In genomic region chr18:45221363-45221762, GRCh38 we compare ENCODE assay signal across 21 cellular contexts.
DNase-seq lines count a peak whose midpoint lies in the region; FAIRE-seq and TF ChIP-seq lines count a peak whose summit lies in the region.
"Had no signal": no experiment of that assay in that cellular context is flagged by ENCODE, and none has a peak within 500 bp of the region (broad histone marks: within the 10 kb centered on the region; RNA-seq: fewer than 3 reads in every experiment).

No MANE protein-coding gene starts in this region.

- H3K4ac ChIP-seq in mesenchymal stem cell (ENCODE audit: low read depth in 1 of 2, low read length in 2 of 2) = no peak overlapping the region

- H3K9ac ChIP-seq in mesenchymal stem cell (ENCODE audit: low read length) = no peak overlapping the region
- no peak overlapping the region for H3K9ac ChIP-seq in MM.1S (ENCODE audit: low read length)

- no peak overlapping the region for H3K23ac ChIP-seq in mesenchymal stem cell (ENCODE audit: low read length in 2 of 2)

- H3K4me1 ChIP-seq in mesenchymal stem cell (ENCODE audit: control insufficient read depth, insufficient read depth, low read depth, low read length) = no peaks in the 10 kb centered on the region
- 0 out of 2 replicates have a peak, but pooled peaks cover 4% of the 10 kb centered on the region for H3K4me1 ChIP-seq in MM.1S (ENCODE audit: low read length)
- H3K4me1 ChIP-seq: right atrium auricular region had no signal

- H3K4me2 ChIP-seq in mesenchymal stem cell (ENCODE audit: low read length, poor library complexity, severe bottlenecking) = no peak overlapping the region
- no peak overlapping the region for H3K4me2 ChIP-seq in MM.1S (ENCODE audit: low read depth, low read length)

- WGBS in mesenchymal stem cell = 76% methylated on average over 5 of the region's 5 CpGs

- H2BK15ac ChIP-seq in mesenchymal stem cell (ENCODE audit: low read depth, poor library complexity, severe bottlenecking) = no peak overlapping the region

- H3K79me2 ChIP-seq in MM.1S (ENCODE audit: low read length) = no peaks in the 10 kb centered on the region

- no peak overlapping the region for H4K8ac ChIP-seq in mesenchymal stem cell (ENCODE audit: low read length)

- H3K27ac ChIP-seq in mesenchymal stem cell (ENCODE audit: low read length, poor library complexity, severe bottlenecking) (no peak overlapping the region), MM.1S (ENCODE audit: low read length) (no peak overlapping the region)
- H3K27ac ChIP-seq: neutrophil, right atrium auricular region, tibial artery had no signal

- H3K79me1 ChIP-seq in mesenchymal stem cell (replicated peaks; ENCODE audit: low read length, poor library complexity, severe bottlenecking) = no peaks in the 10 kb centered on the region

- H3K4me3 ChIP-seq in AG09309 (ENCODE audit: control insufficient read depth, low read depth, low read length) (no peak overlapping the region), bronchial epithelial cell (ENCODE audit: low read depth, low read length) (no peak overlapping the region), mesenchymal stem cell (ENCODE audit: insufficient read depth in 1 of 2, low read depth in 1 of 2, low read length in 2 of 2) (no peak overlapping the region), MM.1S (ENCODE audit: low read length) (no peak overlapping the region)
- H3K4me3 ChIP-seq: right atrium auricular region, tibial artery had no signal

- H2BK120ac ChIP-seq in mesenchymal stem cell (ENCODE audit: low read depth, low read length) = no peak overlapping the region

- H2AFZ ChIP-seq in mesenchymal stem cell (ENCODE audit: low read depth, low read length) = no peak overlapping the region
- no peak overlapping the region for H2AFZ ChIP-seq in MM.1S (ENCODE audit: low read length)

- no peak overlapping the region for H3K18ac ChIP-seq in mesenchymal stem cell (ENCODE audit: low read depth in 1 of 2, low read length in 2 of 2)

- H3K9me3 ChIP-seq in mesenchymal stem cell (ENCODE audit: control insufficient read depth, low read length) = no peaks in the 10 kb centered on the region
- no peaks in the 10 kb centered on the region for H3K9me3 ChIP-seq in MM.1S (replicated peaks; ENCODE audit: insufficient read depth, low read length)
- H3K9me3 ChIP-seq: neutrophil, right atrium auricular region, tibial artery had no signal

- no peak overlapping the region for H2AK5ac ChIP-seq in mesenchymal stem cell (ENCODE audit: low read length, severe bottlenecking)

- no peaks in the 10 kb centered on the region for H3K27me3 ChIP-seq in bronchial epithelial cell (ENCODE audit: control insufficient read depth, insufficient read depth, low read length)
- no peaks in the 10 kb centered on the region for H3K27me3 ChIP-seq in mesenchymal stem cell (ENCODE audit: control insufficient read depth in 1 of 2, insufficient read depth in 1 of 2, low read length in 2 of 2)
- no peaks in the 10 kb centered on the region for H3K27me3 ChIP-seq in MM.1S (replicated peaks; ENCODE audit: insufficient read depth, low read length)
- H3K27me3 ChIP-seq: neutrophil, right atrium auricular region, tibial artery had no signal

- H3K36me3 ChIP-seq in bronchial epithelial cell (ENCODE audit: control insufficient read depth, insufficient read depth, low read length) = no peaks in the 10 kb centered on the region
- no peaks in the 10 kb centered on the region for H3K36me3 ChIP-seq in mesenchymal stem cell (ENCODE audit: control insufficient read depth in 1 of 2, insufficient read depth in 2 of 2, low read depth in 1 of 2, low read length in 2 of 2)
- no peaks in the 10 kb centered on the region for H3K36me3 ChIP-seq in MM.1S (replicated peaks; ENCODE audit: insufficient read depth, low read length)
- H3K36me3 ChIP-seq: neutrophil, right atrium auricular region, tibial artery had no signal

- H2BK12ac ChIP-seq in mesenchymal stem cell (ENCODE audit: low read length in 2 of 2) = no peak overlapping the region

- H4K91ac ChIP-seq in mesenchymal stem cell (ENCODE audit: low read length) = no peak overlapping the region

- no peak for TF ChIP-seq CTCF in AG09309 (IDR thresholded peaks at IDR 0.05; ENCODE audit: control insufficient read depth, insufficient read depth, low read depth, low read length, missing control alignments)
- TF ChIP-seq CTCF in bronchial epithelial cell (IDR thresholded peaks at IDR 0.05; ENCODE audit: insufficient read depth, low read length, severe bottlenecking) = no peak
- TF ChIP-seq CTCF in MM.1S (IDR thresholded peaks at IDR 0.05; ENCODE audit: low read length) = no peak

- no peak overlapping the region for H3K14ac ChIP-seq in mesenchymal stem cell (ENCODE audit: low read length in 2 of 2)

- no peak for FAIRE-seq in bronchial epithelial cell (lab: Jason Lieb, UNC)
- FAIRE-seq: colon had no signal

- H3F3A ChIP-seq in MM.1S (ENCODE audit: insufficient read depth, low read length) = no peaks in the 10 kb centered on the region

- no peaks in the 10 kb centered on the region for H4K20me1 ChIP-seq in MM.1S (ENCODE audit: insufficient read depth, low read length)

- no peaks in the 10 kb centered on the region; the same call in 1 of the 2 replicates for H3K9me2 ChIP-seq in MM.1S (replicated peaks; ENCODE audit: insufficient read depth, low read length)

- DNase-seq in AG09309 (ENCODE audit: low read depth) = peak; percentile 39
- DNase-seq in HT1080 (ENCODE audit: low read depth) = peak; percentile 77
- peak; percentile 48 for DNase-seq in bronchial epithelial cell (ENCODE audit: low read depth)
- peak; percentile 6 for DNase-seq in mesenchymal stem cell
- no peak for DNase-seq in NCI-H1694 (lab: John Stamatoyannopoulos, UW)
- no peak for DNase-seq in NCI-H1105 (lab: John Stamatoyannopoulos, UW)
- DNase-seq in MM.1S = no peak
- no peak for DNase-seq in activated CD4-positive, CD25-positive, alpha-beta regulatory T cell (lab: John Stamatoyannopoulos, UW)
- DNase-seq: activated CD4-positive, alpha-beta T cell treated with anti-CD3 and anti-CD28 coated beads for 48 hours; activated CD8-positive, alpha-beta memory T cell treated with anti-CD3 and anti-CD28 coated beads, Interleukin-2, amount 50 U/mL, for 4 hours; anterior cingulate cortex; left ventricle myocardium superior; NCI-H187; NCI-H446 treated with DMSO at 0.1 percent for 48 hours; NK-92 treated with Interleukin-12 subunit alpha and Interleukin-12 subunit beta, amount 100 ng/mL, for 24 hours; stimulated activated CD4-positive, alpha-beta T cell treated with anti-CD3 and anti-CD28 coated beads, Interleukin-15, amount 100 ng/mL, for 24 hours; stimulated activated naive B cell treated with anti-CD40 and anti-IgM and Interleukin-4, amounts not matched to agents 10 μg/mL and 1 μg/mL and 100 μg/mL, for 72 hours; tibial artery had no signal

- H2BK5ac ChIP-seq in mesenchymal stem cell (ENCODE audit: low read depth, low read length, poor library complexity, severe bottlenecking) = no peak overlapping the region

Comparison
In these comparisons a context has a peak if more than half of its experiments do, and no peak if none do; other contexts are left out.
1. DNase-seq: peak in AG09309 (single experiment), HT1080 (single experiment), bronchial epithelial cell (single experiment) and mesenchymal stem cell (single experiment); none in NCI-H1694 (single experiment), NCI-H1105 (single experiment), MM.1S (single experiment) and activated CD4-positive, CD25-positive, alpha-beta regulatory T cell (0 of 4).